8 cellular contexts compared by ENCODE assay signal in genomic region chr1:27668808-27669723, GRCh38. TPM values are rescaled to one million over a fixed set of nuclear protein-coding genes. Genes with fewer than 3 reads are reported as not detected.
DNase-seq lines count a peak whose midpoint lies in the region; ATAC-seq, FAIRE-seq and TF ChIP-seq lines count a peak whose summit lies in the region.

No MANE protein-coding gene starts in this region.

- H3K36me3 ChIP-seq in WERI-Rb-1 (no peaks in the 10 kb centered on the region), kidney (ENCODE audit: control insufficient read depth in 1 of 2, insufficient read depth in 2 of 2, low read length in 2 of 2) (no peaks in the 10 kb centered on the region)

- intact Hi-C loops in MCF 10A (cut with micrococcal nuclease) = loop anchor here (1.0 kb wide), 1 partner anchor 50 kb away; no protein-coding TSS in a partner anchor
- intact Hi-C loops in kidney (cut with DNase I) = loop anchor here (10.0 kb wide), 1 partner anchor 364 kb away; no protein-coding TSS in a partner anchor

- peaks cover 7 to 9% of the 10 kb centered on the region in 2 donors for H3K4me1 ChIP-seq in kidney (ENCODE audit: control insufficient read depth in 1 of 2, insufficient read depth in 1 of 2, low read depth in 1 of 2, low read length in 2 of 2)

- H3K27ac Mint-ChIP-seq in MCF 10A (ENCODE audit: low read depth, unreplicated experiment) = no peak overlapping the region

- H3K27me3 ChIP-seq in WERI-Rb-1 (ENCODE audit: insufficient read depth, low read depth, severe bottlenecking) = no peaks in the 10 kb centered on the region

- DNase-seq in NCI-H128 (lab: John Stamatoyannopoulos, UW; ENCODE audit: unreplicated experiment) (peak; percentile 62), WERI-Rb-1 (peak; percentile 80), MCF 10A (ENCODE audit: unreplicated experiment) (peak; percentile 69), kidney (peak; percentile 91)
- peak; percentile 74 to 86 for DNase-seq in stimulated activated CD4-positive, alpha-beta T cell treated with anti-CD3 and anti-CD28 coated beads, Interleukin-15, amount 100 ng/mL, for 48 hours (ENCODE audit: low read depth in 2 of 2)

- no peaks in the 10 kb centered on the region for H3K9me3 ChIP-seq in WERI-Rb-1 (ENCODE audit: severe bottlenecking)
- H3K9me3 ChIP-seq in kidney (ENCODE audit: control insufficient read depth in 1 of 2, low read length in 2 of 2) = no peaks in the 10 kb centered on the region

- ATAC-seq in GM19035 (IDR thresholded peaks at IDR 0.05; ENCODE audit: unreplicated experiment) (no peak), GM19023 (IDR thresholded peaks at IDR 0.05; ENCODE audit: unreplicated experiment) (no peak)

- TF ChIP-seq CTCF in GM12872 (IDR thresholded peaks at IDR 0.05; ENCODE audit: insufficient read depth, low read depth, low read length) = peak; percentile 98
- peak; percentile 96 for TF ChIP-seq CTCF in WERI-Rb-1 (IDR thresholded peaks at IDR 0.05; ENCODE audit: low read depth, low read length)
- peak; percentile 78 for TF ChIP-seq CTCF in MCF 10A (IDR thresholded peaks at IDR 0.05; ENCODE audit: unreplicated experiment)
- peak; percentile 85 for TF ChIP-seq CTCF in kidney (IDR thresholded peaks at IDR 0.05; ENCODE audit: borderline replicate concordance, extremely low read depth, insufficient read depth)

- no peak for FAIRE-seq in kidney (lab: Jason Lieb, UNC)

- H3K27me3 Mint-ChIP-seq in MCF 10A (ENCODE audit: insufficient read depth, unreplicated experiment) = no peaks in the 10 kb centered on the region

- H3K27ac ChIP-seq in WERI-Rb-1 = no peak overlapping the region
- no peak overlapping the region for H3K27ac ChIP-seq in kidney (ENCODE audit: low read depth in 2 of 2, low read length in 2 of 2)

- CTCF ChIA-PET in MCF 10A (lab: Yijun Ruan, JAX) = interaction anchor here (0.5 to 3.8 kb wide), 29 partner anchors 8 to 1396 kb away, joined by 3 to 40 read pairs (median 4); partner anchors contain the start of gene FAM76A

- H3K9ac ChIP-seq in kidney (ENCODE audit: low read length in 2 of 2) = peak overlapping the region; percentile 31 to 77

- no peaks in the 10 kb centered on the region for H3K36me3 Mint-ChIP-seq in MCF 10A (ENCODE audit: insufficient read depth, unreplicated experiment)

- POLR2A ChIA-PET in MCF 10A (lab: Yijun Ruan, JAX) = interaction anchor here (0.5 to 4.1 kb wide), 5 partner anchors 22 to 238 kb away, joined by 3 to 22 read pairs (median 5); partner anchors contain the start of genes FAM76A and STX12

- BruUV-seq in MCF 10A (replicated peaks; lab: Mats Ljungman, UMichigan) = no TSS peak

- H3K9me3 Mint-ChIP-seq in MCF 10A (ENCODE audit: unreplicated experiment) = no peaks in the 10 kb centered on the region

- H3K4me3 Mint-ChIP-seq in MCF 10A (ENCODE audit: unreplicated experiment) = peak overlapping the region; percentile 45

- H3K4me1 Mint-ChIP-seq in MCF 10A (ENCODE audit: insufficient read depth, unreplicated experiment) = peaks cover 10% of the 10 kb centered on the region

- H3K4me3 ChIP-seq in WERI-Rb-1 (ENCODE audit: low read depth, low read length) (peak overlapping the region; percentile 42), kidney (ENCODE audit: low read length in 2 of 2) (peak overlapping the region; percentile 48 to 59)

RNA-seq across cellular contexts. Expression of gene IFI6, which starts 2.9 kb away (rescaled TPM):
- 3.8 and 5.8 TPM in 2 replicates for total RNA-seq in MCF 10A (2022)
- 69.5 TPM for total RNA-seq in kidney
- 148 TPM for polyA plus RNA-seq in kidney (ENCODE audit: insufficient read depth, low read depth, low replicate concordance)

RNA-seq across cellular contexts. Expression of gene FGR, which starts 34.1 kb away (rescaled TPM):
- not detected in 2 replicates for total RNA-seq in MCF 10A (2022)
- total RNA-seq in kidney = 23.3 TPM
- polyA plus RNA-seq in kidney (ENCODE audit: insufficient read depth, low read depth, low replicate concordance) = 2.5 TPM

RNA-seq across cellular contexts. Expression of gene FAM76A, which starts 56.7 kb away (rescaled TPM):
- total RNA-seq in MCF 10A (2022) (9.7 and 9.9 TPM in 2 replicates), kidney (17.0 TPM)
- 5.9 TPM for polyA plus RNA-seq in kidney (ENCODE audit: insufficient read depth, low read depth, low replicate concordance)

Comparison
In these comparisons a context has a peak if more than half of its experiments do, and no peak if none do; other contexts are left out.
1. RNA of gene IFI6, which starts 2.9 kb away (total RNA-seq): 69.5 TPM in kidney (single experiment); 3.8 to 5.8 TPM in MCF 10A; every median in the first group is over 10 times any median in the second.
2. RNA of gene FGR, which starts 34.1 kb away (total RNA-seq): 23.3 TPM in kidney (single experiment); not detected in MCF 10A; every median in the first group is over 10 times any median in the second.
3. Peak in every context shown above with its lines, with median percentiles within 50 percentile points of each other: CTCF ChIP-seq and DNase-seq.